Comparison of ENCODE assay signal across 9 cellular contexts in genomic region chr2:18560797-18561085, GRCh38. TPM values are rescaled to one million over a fixed set of nuclear protein-coding genes. Genes with fewer than 3 reads are reported as not detected.
DNase-seq lines count a peak whose midpoint lies in the region; ATAC-seq and TF ChIP-seq lines count a peak whose summit lies in the region.
"Had no signal": no experiment of that assay in that cellular context is flagged by ENCODE, and none has a peak within 500 bp of the region (broad histone marks: within the 10 kb centered on the region; RNA-seq: fewer than 3 reads in every experiment).

No MANE protein-coding gene starts in this region.

- TF ChIP-seq CTCF in chondrocyte (IDR thresholded peaks at IDR 0.05): no peak
- TF ChIP-seq CTCF in nephron progenitor cell (IDR thresholded peaks at IDR 0.05): no peak

- DNase-seq in chondrocyte (ENCODE audit: low spot score) (no peak), nephron progenitor cell (no peak), pons (ENCODE audit: low spot score) (no peak)
- DNase-seq in stimulated activated CD4-positive, alpha-beta T cell treated with anti-CD3 and anti-CD28 coated beads, Interleukin-4, amount 100 ng/mL, for 4 hours: no peak

- H3K36me3 Mint-ChIP-seq in chondrocyte (ENCODE audit: low read depth): peaks cover 10% of the 10 kb centered on the region
- H3K36me3 Mint-ChIP-seq in nephron progenitor cell (ENCODE audit: low read depth): peaks cover 50% of the 10 kb centered on the region

- TF ChIP-seq POLR2A in GM15510 (IDR thresholded peaks at IDR 0.05; ENCODE audit: borderline replicate concordance, extremely low read depth, insufficient read length): peak; percentile 50

- peak; percentile 0 for ATAC-seq in HG03520 (IDR thresholded peaks at IDR 0.05; ENCODE audit: unreplicated experiment)
- ATAC-seq in HG03565 (IDR thresholded peaks at IDR 0.05; ENCODE audit: unreplicated experiment): no peak
- no peak for ATAC-seq in HG03097 (IDR thresholded peaks at IDR 0.05; ENCODE audit: low FRiP score, unreplicated experiment)

- no peaks in the 10 kb centered on the region for H3K27me3 Mint-ChIP-seq in chondrocyte (ENCODE audit: low read depth)
- H3K27me3 Mint-ChIP-seq in nephron progenitor cell (ENCODE audit: low read depth, poor library complexity): no peaks in the 10 kb centered on the region

- H3K4me3 Mint-ChIP-seq in chondrocyte (ENCODE audit: unreplicated experiment) (peak overlapping the region; percentile 89), nephron progenitor cell (peak overlapping the region; percentile 89)

- H3K27ac Mint-ChIP-seq in chondrocyte (ENCODE audit: unreplicated experiment) (peak overlapping the region; percentile 96), nephron progenitor cell (peak overlapping the region; percentile 83)

- H3K9me3 Mint-ChIP-seq in chondrocyte (ENCODE audit: low read depth) (peaks cover 24% of the 10 kb centered on the region), nephron progenitor cell (peaks cover 24% of the 10 kb centered on the region)

- H3K4me1 Mint-ChIP-seq in chondrocyte (ENCODE audit: low read depth): peaks cover 47% of the 10 kb centered on the region
- peaks cover 50% of the 10 kb centered on the region for H3K4me1 Mint-ChIP-seq in nephron progenitor cell

RNA-seq across cellular contexts. Expression of gene RDH14, which starts 0.3 kb away (rescaled TPM):
- total RNA-seq in chondrocyte: 17.1 to 18.8 TPM (median 17.3 TPM) in 3 replicates

RNA-seq across cellular contexts. Expression of gene NT5C1B, which starts 28.6 kb away (rescaled TPM):
- total RNA-seq in chondrocyte: not detected in 3 replicates
- total RNA-seq: subcutaneous adipose tissue had no signal
